Comparison of ENCODE assay signal across 1 cellular context in the genomic region with DNA sequence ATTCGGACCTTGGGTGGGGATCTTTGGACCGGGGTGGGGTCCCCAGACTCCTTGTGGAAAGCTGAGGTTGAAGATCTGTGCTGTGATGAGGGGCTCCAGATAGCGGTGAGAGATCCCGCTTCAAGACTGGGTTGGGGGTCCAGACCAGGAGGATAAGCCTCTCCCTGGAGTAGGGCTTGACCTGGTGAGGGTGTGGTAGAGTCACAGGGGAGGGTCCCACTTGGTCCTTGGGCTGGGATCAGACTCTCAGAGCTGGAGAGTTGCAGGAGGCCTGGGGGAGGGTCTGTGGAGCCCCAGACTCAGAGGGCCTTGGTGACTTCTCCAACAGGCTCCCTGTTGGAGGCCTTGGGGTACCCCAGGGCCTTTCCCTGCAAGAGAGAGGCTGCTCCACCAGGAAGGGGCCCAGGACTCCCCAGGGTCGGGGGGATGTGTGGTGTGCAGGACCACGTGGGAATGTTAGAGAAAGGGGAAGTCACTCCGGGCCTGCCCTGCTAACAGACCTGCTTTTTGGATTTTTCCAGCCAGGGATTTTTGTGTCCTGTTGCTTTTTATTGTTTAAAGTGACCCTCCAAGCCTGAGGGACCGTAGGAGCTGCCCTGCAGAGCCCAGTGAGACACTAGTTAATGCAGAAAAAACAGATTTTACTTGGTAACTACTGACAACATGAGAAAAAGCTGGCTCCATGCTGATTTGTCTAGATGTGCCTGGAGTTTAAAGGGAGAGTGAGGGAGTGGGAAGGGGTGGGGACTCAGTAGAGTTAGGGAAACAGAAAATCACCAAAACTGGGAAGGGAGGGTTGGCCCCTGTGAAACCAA.
TF ChIP-seq lines count a peak whose summit lies in the region.

No MANE protein-coding gene starts in this region.

TF ChIP-seq in SK-N-SH, 30 proteins besides CTCF, POLR2A, EP300 and RAD21:
- TF ChIP-seq RFX5 (IDR thresholded peaks at IDR 0.05; ENCODE audit: low read length) (peak; percentile 94), NFIC (IDR thresholded peaks at IDR 0.05; ENCODE audit: borderline replicate concordance) (no peak), MEF2A (IDR thresholded peaks at IDR 0.05; ENCODE audit: borderline replicate concordance, low read depth) (no peak), MXI1 (IDR thresholded peaks at IDR 0.05; ENCODE audit: low read depth, low read length) (peak; percentile 86)
- TF ChIP-seq, protein P1, sequence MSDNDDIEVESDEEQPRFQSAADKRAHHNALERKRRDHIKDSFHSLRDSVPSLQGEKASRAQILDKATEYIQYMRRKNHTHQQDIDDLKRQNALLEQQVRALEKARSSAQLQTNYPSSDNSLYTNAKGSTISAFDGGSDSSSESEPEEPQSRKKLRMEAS (IDR thresholded peaks at IDR 0.05; ENCODE audit: low read depth) = peak; percentile 65
- TF ChIP-seq, protein P2, sequence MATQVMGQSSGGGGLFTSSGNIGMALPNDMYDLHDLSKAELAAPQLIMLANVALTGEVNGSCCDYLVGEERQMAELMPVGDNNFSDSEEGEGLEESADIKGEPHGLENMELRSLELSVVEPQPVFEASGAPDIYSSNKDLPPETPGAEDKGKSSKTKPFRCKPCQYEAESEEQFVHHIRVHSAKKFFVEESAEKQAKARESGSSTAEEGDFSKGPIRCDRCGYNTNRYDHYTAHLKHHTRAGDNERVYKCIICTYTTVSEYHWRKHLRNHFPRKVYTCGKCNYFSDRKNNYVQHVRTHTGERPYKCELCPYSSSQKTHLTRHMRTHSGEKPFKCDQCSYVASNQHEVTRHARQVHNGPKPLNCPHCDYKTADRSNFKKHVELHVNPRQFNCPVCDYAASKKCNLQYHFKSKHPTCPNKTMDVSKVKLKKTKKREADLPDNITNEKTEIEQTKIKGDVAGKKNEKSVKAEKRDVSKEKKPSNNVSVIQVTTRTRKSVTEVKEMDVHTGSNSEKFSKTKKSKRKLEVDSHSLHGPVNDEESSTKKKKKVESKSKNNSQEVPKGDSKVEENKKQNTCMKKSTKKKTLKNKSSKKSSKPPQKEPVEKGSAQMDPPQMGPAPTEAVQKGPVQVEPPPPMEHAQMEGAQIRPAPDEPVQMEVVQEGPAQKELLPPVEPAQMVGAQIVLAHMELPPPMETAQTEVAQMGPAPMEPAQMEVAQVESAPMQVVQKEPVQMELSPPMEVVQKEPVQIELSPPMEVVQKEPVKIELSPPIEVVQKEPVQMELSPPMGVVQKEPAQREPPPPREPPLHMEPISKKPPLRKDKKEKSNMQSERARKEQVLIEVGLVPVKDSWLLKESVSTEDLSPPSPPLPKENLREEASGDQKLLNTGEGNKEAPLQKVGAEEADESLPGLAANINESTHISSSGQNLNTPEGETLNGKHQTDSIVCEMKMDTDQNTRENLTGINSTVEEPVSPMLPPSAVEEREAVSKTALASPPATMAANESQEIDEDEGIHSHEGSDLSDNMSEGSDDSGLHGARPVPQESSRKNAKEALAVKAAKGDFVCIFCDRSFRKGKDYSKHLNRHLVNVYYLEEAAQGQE (IDR thresholded peaks at IDR 0.05; ENCODE audit: low read depth, low read length) = no peak
